18 cellular contexts compared by ENCODE assay signal in the genomic region with DNA sequence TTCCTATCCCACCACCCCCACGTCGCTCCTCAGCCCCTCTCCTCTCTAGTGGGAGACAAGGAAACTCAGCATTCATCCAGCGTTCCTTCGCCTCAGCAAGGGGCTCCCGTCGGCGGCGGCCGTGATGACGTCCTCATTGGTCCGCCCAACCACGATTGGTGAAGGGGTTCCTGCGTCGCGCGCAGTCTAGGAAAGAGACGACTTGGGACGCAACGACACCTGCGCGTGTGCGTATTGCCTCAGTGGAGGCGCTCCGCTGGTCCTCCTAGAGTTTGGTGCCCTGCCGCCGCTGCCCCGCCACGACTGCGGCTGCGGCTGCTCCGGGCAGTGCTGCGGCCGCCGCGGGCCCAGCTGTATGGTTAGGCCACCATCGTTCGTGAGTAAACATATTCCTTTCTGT. TPM values are rescaled to one million over a fixed set of nuclear protein-coding genes. Genes with fewer than 3 reads are reported as not detected.
DNase-seq lines count a peak whose midpoint lies in the region; TF ChIP-seq lines count a peak whose summit lies in the region.
"Had no signal": no experiment of that assay in that cellular context is flagged by ENCODE, and none has a peak within 500 bp of the region (broad histone marks: within the 10 kb centered on the region; RNA-seq: fewer than 3 reads in every experiment).

No MANE protein-coding gene starts in this region.

- no peaks in the 10 kb centered on the region for H3K4me1 Mint-ChIP-seq in activated CD4-positive, alpha-beta T cell treated with anti-CD3 and anti-CD28 coated beads, Interleukin-2, amount 10 ng/mL, durations not matched to agents 24 days and 14 days
- no peaks in the 10 kb centered on the region for H3K4me1 Mint-ChIP-seq in T-helper 2 cell treated with Interferon-gamma antibody and Interleukin-4, amounts not matched to agents 5 μg/mL and 100 μg/mL, for 36 hours (ENCODE audit: low read depth)
- H3K4me1 Mint-ChIP-seq: activated CD4-positive, alpha-beta memory T cell treated with anti-CD3 and anti-CD28 coated beads, Interleukin-2, amount 10 ng/mL, durations not matched to agents 7 days and 5 days had no signal

- H3K9me3 ChIP-seq in mesenchymal stem cell (ENCODE audit: control insufficient read depth, low read length) (peaks cover 9% of the 10 kb centered on the region), SJCRH30 (replicated peaks) (no peaks in the 10 kb centered on the region)

- peak overlapping the region; percentile 16 for H3K4me3 Mint-ChIP-seq in activated CD4-positive, alpha-beta T cell treated with anti-CD3 and anti-CD28 coated beads, Interleukin-2, amount 10 ng/mL, durations not matched to agents 24 days and 14 days
- H3K4me3 Mint-ChIP-seq in T-helper 2 cell treated with Interferon-gamma antibody and Interleukin-4, amounts not matched to agents 5 μg/mL and 100 μg/mL, for 36 hours, result peak overlapping the region; percentile 55
- H3K4me3 Mint-ChIP-seq: activated CD4-positive, alpha-beta memory T cell treated with anti-CD3 and anti-CD28 coated beads, Interleukin-2, amount 10 ng/mL, durations not matched to agents 7 days and 5 days had no signal

- H3K36me3 ChIP-seq in mesenchymal stem cell (ENCODE audit: control insufficient read depth in 1 of 2, insufficient read depth in 2 of 2, low read depth in 1 of 2, low read length in 2 of 2), result peaks cover 0 to 11% of the 10 kb centered on the region in 2 experiments
- no peaks in the 10 kb centered on the region for H3K36me3 ChIP-seq in SJCRH30
- H3K36me3 ChIP-seq: lower lobe of right lung had no signal

- DNase-seq in activated CD4-positive, alpha-beta T cell treated with anti-CD3 and anti-CD28 coated beads, Interleukin-2, amount 10 ng/mL, durations not matched to agents 24 days and 14 days, result no peak
- no peak for DNase-seq in activated CD4-positive, alpha-beta T cell treated with anti-CD3 and anti-CD28 coated beads for 48 hours
- DNase-seq in GM20000 (ENCODE audit: low spot score), result peak; percentile 70
- DNase-seq in T-helper 2 cell treated with Interferon-gamma antibody and Interleukin-4, amounts not matched to agents 5 μg/mL and 100 μg/mL, for 36 hours (ENCODE audit: low spot score), result no peak
- no peak for DNase-seq in mesenchymal stem cell
- no peak for DNase-seq in SJCRH30
- no peak for DNase-seq in cerebellar cortex (ENCODE audit: low spot score)
- DNase-seq in hepatic stellate cell (ENCODE audit: low spot score), result no peak
- DNase-seq: activated CD4-positive, alpha-beta memory T cell treated with anti-CD3 and anti-CD28 coated beads, Interleukin-2, amount 10 ng/mL, durations not matched to agents 7 days and 5 days; activated effector memory CD4-positive, alpha-beta T cell treated with Interleukin-2 at 50 U/mL for 16 hours; amniotic stem cell; Calu3; hypothalamus; lower lobe of right lung; MV-4-11; NCI-H187; NCI-H774 had no signal

- no peak overlapping the region for H3K4me3 ChIP-seq in mesenchymal stem cell (ENCODE audit: insufficient read depth in 1 of 2, low read depth in 1 of 2, low read length in 2 of 2)
- no peak overlapping the region for H3K4me3 ChIP-seq in SJCRH30
- H3K4me3 ChIP-seq: lower lobe of right lung had no signal

- TF ChIP-seq CTCF in GM20000 (IDR thresholded peaks at IDR 0.05; ENCODE audit: extremely low read depth, missing control alignments), result no peak

- H3K18ac ChIP-seq in mesenchymal stem cell (ENCODE audit: low read depth in 1 of 2, low read length in 2 of 2), result no peak overlapping the region

- no peak overlapping the region for H3K9ac ChIP-seq in mesenchymal stem cell (ENCODE audit: low read length)
- H3K9ac ChIP-seq: KMS-11 had no signal

- H3K9me3 Mint-ChIP-seq in activated CD4-positive, alpha-beta T cell treated with anti-CD3 and anti-CD28 coated beads, Interleukin-2, amount 10 ng/mL, durations not matched to agents 24 days and 14 days, result peaks cover 23% of the 10 kb centered on the region
- peaks cover 7% of the 10 kb centered on the region for H3K9me3 Mint-ChIP-seq in T-helper 2 cell treated with Interferon-gamma antibody and Interleukin-4, amounts not matched to agents 5 μg/mL and 100 μg/mL, for 36 hours

- H2AFZ ChIP-seq in mesenchymal stem cell (ENCODE audit: low read depth, low read length), result no peak overlapping the region

- H3K14ac ChIP-seq in mesenchymal stem cell (ENCODE audit: low read length in 2 of 2), result no peak overlapping the region

- peak overlapping the region; percentile 11 for H4K91ac ChIP-seq in mesenchymal stem cell (ENCODE audit: low read length)

- no peaks in the 10 kb centered on the region for H3K79me1 ChIP-seq in mesenchymal stem cell (replicated peaks; ENCODE audit: low read length, poor library complexity, severe bottlenecking)

- intact Hi-C loops in activated CD4-positive, alpha-beta T cell treated with anti-CD3 and anti-CD28 coated beads, Interleukin-2, amount 10 ng/mL, durations not matched to agents 24 days and 14 days (cut with micrococcal nuclease), result no loop called here

- H4K8ac ChIP-seq in mesenchymal stem cell (ENCODE audit: low read length), result no peak overlapping the region

- H3K27me3 Mint-ChIP-seq in activated CD4-positive, alpha-beta T cell treated with anti-CD3 and anti-CD28 coated beads, Interleukin-2, amount 10 ng/mL, durations not matched to agents 24 days and 14 days, result peaks cover 7% of the 10 kb centered on the region
- peaks cover 8% of the 10 kb centered on the region for H3K27me3 Mint-ChIP-seq in T-helper 2 cell treated with Interferon-gamma antibody and Interleukin-4, amounts not matched to agents 5 μg/mL and 100 μg/mL, for 36 hours (ENCODE audit: low read depth)

- H2BK12ac ChIP-seq in mesenchymal stem cell (ENCODE audit: low read length in 2 of 2), result no peak overlapping the region

- H3K27ac ChIP-seq in mesenchymal stem cell (ENCODE audit: low read length, poor library complexity, severe bottlenecking) (no peak overlapping the region), SJCRH30 (no peak overlapping the region)
- H3K27ac ChIP-seq: KMS-11, lower lobe of right lung had no signal

- H3K27ac Mint-ChIP-seq in activated CD4-positive, alpha-beta T cell treated with anti-CD3 and anti-CD28 coated beads, Interleukin-2, amount 10 ng/mL, durations not matched to agents 24 days and 14 days, result peak overlapping the region; percentile 31
- peak overlapping the region; percentile 63 for H3K27ac Mint-ChIP-seq in T-helper 2 cell treated with Interferon-gamma antibody and Interleukin-4, amounts not matched to agents 5 μg/mL and 100 μg/mL, for 36 hours
- H3K27ac Mint-ChIP-seq: activated CD4-positive, alpha-beta memory T cell treated with anti-CD3 and anti-CD28 coated beads, Interleukin-2, amount 10 ng/mL, durations not matched to agents 7 days and 5 days had no signal

- peaks cover 5% of the 10 kb centered on the region for H3K36me3 Mint-ChIP-seq in activated CD4-positive, alpha-beta T cell treated with anti-CD3 and anti-CD28 coated beads, Interleukin-2, amount 10 ng/mL, durations not matched to agents 24 days and 14 days (ENCODE audit: low read depth)
- no peaks in the 10 kb centered on the region for H3K36me3 Mint-ChIP-seq in T-helper 2 cell treated with Interferon-gamma antibody and Interleukin-4, amounts not matched to agents 5 μg/mL and 100 μg/mL, for 36 hours (ENCODE audit: low read depth)

- WGBS in mesenchymal stem cell, result 97% methylated on average over 37 of the region's 37 CpGs

- H3K23ac ChIP-seq in mesenchymal stem cell (ENCODE audit: low read length in 2 of 2), result no peak overlapping the region

- no peak overlapping the region for H3K4me2 ChIP-seq in mesenchymal stem cell (ENCODE audit: low read length, poor library complexity, severe bottlenecking)
- H3K4me2 ChIP-seq: KMS-11 had no signal

- no peak overlapping the region for H2AK5ac ChIP-seq in mesenchymal stem cell (ENCODE audit: low read length, severe bottlenecking)

- H3K4me1 ChIP-seq in mesenchymal stem cell (ENCODE audit: control insufficient read depth, insufficient read depth, low read depth, low read length), result peaks cover 1% of the 10 kb centered on the region
- peaks cover 10% of the 10 kb centered on the region for H3K4me1 ChIP-seq in SJCRH30
- H3K4me1 ChIP-seq: lower lobe of right lung had no signal

- H3K4ac ChIP-seq in mesenchymal stem cell (ENCODE audit: low read depth in 1 of 2, low read length in 2 of 2), result no peak overlapping the region

- no peak overlapping the region for H2BK120ac ChIP-seq in mesenchymal stem cell (ENCODE audit: low read depth, low read length)

- H3K27me3 ChIP-seq in mesenchymal stem cell (ENCODE audit: control insufficient read depth in 1 of 2, insufficient read depth in 1 of 2, low read length in 2 of 2) (no peaks in the 10 kb centered on the region), SJCRH30 (no peaks in the 10 kb centered on the region)

- no peak overlapping the region for H2BK5ac ChIP-seq in mesenchymal stem cell (ENCODE audit: low read depth, low read length, poor library complexity, severe bottlenecking)

- H2BK15ac ChIP-seq in mesenchymal stem cell (ENCODE audit: low read depth, poor library complexity, severe bottlenecking), result no peak overlapping the region

RNA-seq across cellular contexts. Expression of gene CCDC81, which starts 56.6 kb away (rescaled TPM):
- 0.75 and 1.4 TPM in 2 replicates for total RNA-seq in activated CD4-positive, alpha-beta T cell treated with anti-CD3 and anti-CD28 coated beads, Interleukin-2, amount 10 ng/mL, durations not matched to agents 24 days and 14 days
- 4.4 TPM for polyA plus RNA-seq in mesenchymal stem cell (2013, experiment 1 of 2)
- polyA plus RNA-seq in mesenchymal stem cell (2013, experiment 2 of 2), result 4.4 TPM
- 0.81 and 1.2 TPM in 2 replicates for total RNA-seq in SJCRH30 (2014; rRNA removed; shearing (Covaris generic))
